Comparison of ENCODE assay signal across 17 cellular contexts in genomic region chr20:47764154-47764734, GRCh38. TPM values are rescaled to one million over a fixed set of nuclear protein-coding genes. Genes with fewer than 3 reads are reported as not detected.
DNase-seq lines count a peak whose midpoint lies in the region; ATAC-seq and TF ChIP-seq lines count a peak whose summit lies in the region.
"Had no signal": no experiment of that assay in that cellular context is flagged by ENCODE, and none has a peak within 500 bp of the region (broad histone marks: within the 10 kb centered on the region; RNA-seq: fewer than 3 reads in every experiment).

No MANE protein-coding gene starts in this region.

- TF ChIP-seq CTCF in DND-41 (IDR thresholded peaks at IDR 0.05; ENCODE audit: borderline replicate concordance, extremely low read depth, low read length, poor library complexity, severe bottlenecking) (no peak), HCT116 (IDR thresholded peaks at IDR 0.05 in 2 of 3, conservative IDR thresholded peaks at IDR 0.05 in 1 of 3; ENCODE audit: borderline replicate concordance in 1 of 3, insufficient read depth in 1 of 3, low read depth in 2 of 3, low read length in 2 of 3) (no peak), SK-N-SH (IDR thresholded peaks at IDR 0.05) (no peak), uterus (IDR thresholded peaks at IDR 0.05) (no peak)

- TF ChIP-seq RAD21 in HCT116 (IDR thresholded peaks at IDR 0.05; ENCODE audit: low read depth) (no peak), SK-N-SH (IDR thresholded peaks at IDR 0.05; ENCODE audit: low read length) (no peak)

- H4K5ac ChIP-seq in mesendoderm (ENCODE audit: low read length): no peak overlapping the region

- TF ChIP-seq EP300 in SK-N-SH (IDR thresholded peaks at IDR 0.05; ENCODE audit: borderline replicate concordance in 1 of 2, low read depth in 1 of 2, low read length in 1 of 2): no peak

- H3K4ac ChIP-seq in mesendoderm (ENCODE audit: low read depth, low read length): no peak overlapping the region

- H2AFZ ChIP-seq in DND-41 (ENCODE audit: low read depth, low read length) (no peak overlapping the region), HCT116 (ENCODE audit: low read depth, low read length, poor library complexity, severe bottlenecking) (no peak overlapping the region), SK-N-SH (ENCODE audit: low read depth) (no peak overlapping the region)
- H2AFZ ChIP-seq: parathyroid adenoma had no signal

- no peak overlapping the region for H3K56ac ChIP-seq in mesendoderm (ENCODE audit: low read length)

- H3K4me1 ChIP-seq in DND-41 (ENCODE audit: insufficient read depth, low read length) (no peaks in the 10 kb centered on the region), HCT116 (ENCODE audit: control insufficient read depth in 1 of 2, insufficient read depth in 2 of 2, low read length in 2 of 2) (peaks cover 5 to 13% of the 10 kb centered on the region in 2 experiments; a peak in 3 of 4 replicates), SK-N-SH (ENCODE audit: control insufficient read depth in 1 of 2, insufficient read depth in 2 of 2, low read depth in 1 of 2, low read length in 1 of 2) (peaks cover 0 to 8% of the 10 kb centered on the region in 2 experiments; a peak in 1 of 4 replicates), mesendoderm (ENCODE audit: control insufficient read depth, low read depth, low read length) (peaks cover 11% of the 10 kb centered on the region), uterus (peaks cover 0 to 4% of the 10 kb centered on the region in 2 donors)
- H3K4me1 ChIP-seq: parathyroid adenoma had no signal

- no peaks in the 10 kb centered on the region for H3F3A ChIP-seq in SK-N-SH (replicated peaks; ENCODE audit: insufficient read depth)

- H3K9me2 ChIP-seq in HCT116 (ENCODE audit: insufficient read depth): no peaks in the 10 kb centered on the region
- H3K9me2 ChIP-seq in SK-N-SH: no peaks in the 10 kb centered on the region

- H3K27me3 ChIP-seq in DND-41 (ENCODE audit: insufficient read depth, low read length, poor library complexity) (no peaks in the 10 kb centered on the region), HCT116 (ENCODE audit: insufficient read depth, low read length) (no peaks in the 10 kb centered on the region), SK-N-SH (ENCODE audit: insufficient read depth) (no peaks in the 10 kb centered on the region), mesendoderm (ENCODE audit: insufficient read depth, low read length, poor library complexity) (no peaks in the 10 kb centered on the region), uterus (no peaks in the 10 kb centered on the region)
- H3K27me3 ChIP-seq: BLaER1 treated with 17β-estradiol and CSF1 and Interleukin-3, amounts not matched to agents 10 nM and 100 nM had no signal

- H3K27ac ChIP-seq in DND-41 (ENCODE audit: low read length): no peak overlapping the region
- no peak overlapping the region for H3K27ac ChIP-seq in HCT116 (ENCODE audit: low read depth, low read length)
- H3K27ac ChIP-seq in SK-N-SH (ENCODE audit: low read depth in 2 of 2, low read length in 1 of 2): no peak overlapping the region
- no peak overlapping the region for H3K27ac ChIP-seq in mesendoderm (ENCODE audit: low read depth, low read length)
- no peak overlapping the region for H3K27ac ChIP-seq in uterus
- H3K27ac ChIP-seq: BLaER1 treated with 17β-estradiol and CSF1 and Interleukin-3, amounts not matched to agents 10 nM and 100 nM; parathyroid adenoma; thoracic aorta had no signal

- RAD21 ChIA-PET in HCT116 (lab: Charles Lee; ENCODE audit: low non-redundant PET in 1 of 2, low total read pairs in 2 of 2, uncharacterized antibody in 2 of 2, unreplicated experiment in 2 of 2): no interaction called here

- H2BK5ac ChIP-seq in mesendoderm (ENCODE audit: low read length): no peak overlapping the region

- no peak overlapping the region for H3K23ac ChIP-seq in mesendoderm (ENCODE audit: low read length)

- intact Hi-C loops in HCT116 (cut with micrococcal nuclease) (no loop called here), uterus (cut with DNase I; ENCODE audit: low total_unique reads) (no loop called here)

- no peak overlapping the region for H4K8ac ChIP-seq in mesendoderm (ENCODE audit: low read depth, low read length)

- no peak overlapping the region for H3K27ac Mint-ChIP-seq in T-helper 17 cell
- H3K27ac Mint-ChIP-seq: endodermal cell had no signal

- peaks cover 63% of the 10 kb centered on the region for H3K27me3 Mint-ChIP-seq in T-helper 17 cell

- BruUV-seq in HCT116 (replicated peaks; lab: Mats Ljungman, UMichigan): no TSS peak

- H3K4me3 ChIP-seq in DND-41 (ENCODE audit: low read depth in 1 of 2, low read length in 2 of 2): no peak overlapping the region
- no peak overlapping the region for H3K4me3 ChIP-seq in HCT116 (replicated peaks in 1 of 2; ENCODE audit: low read depth in 1 of 2, low read length in 2 of 2)
- no peak overlapping the region for H3K4me3 ChIP-seq in SK-N-SH (ENCODE audit: low read depth in 2 of 2, low read length in 1 of 2)
- H3K4me3 ChIP-seq in mesendoderm (ENCODE audit: low read length): no peak overlapping the region
- no peak overlapping the region for H3K4me3 ChIP-seq in uterus
- H3K4me3 ChIP-seq: BLaER1 treated with 17β-estradiol and CSF1 and Interleukin-3, amounts not matched to agents 10 nM and 100 nM; thoracic aorta had no signal

- H3K9me3 ChIP-seq in DND-41 (ENCODE audit: insufficient read depth, low read length, severe bottlenecking) (no peaks in the 10 kb centered on the region), HCT116 (ENCODE audit: control insufficient read depth in 1 of 2, insufficient read depth in 1 of 2, low read depth in 1 of 2, low read length in 2 of 2) (no peaks in the 10 kb centered on the region), SK-N-SH (no peaks in the 10 kb centered on the region), T-helper 17 cell (ENCODE audit: control insufficient read depth, low read length, poor library complexity, severe bottlenecking) (no peaks in the 10 kb centered on the region), uterus (no peaks in the 10 kb centered on the region)
- H3K9me3 ChIP-seq: thoracic aorta had no signal

- peaks cover 2% of the 10 kb centered on the region for H3K36me3 Mint-ChIP-seq in T-helper 17 cell (ENCODE audit: low read depth)

- H3K4me1 Mint-ChIP-seq in T-helper 17 cell: peaks cover 7% of the 10 kb centered on the region

- H2AK5ac ChIP-seq in mesendoderm (ENCODE audit: low read length): no peak overlapping the region

- no peak for DNase-seq in DND-41
- no peak for DNase-seq in HCT116 (ENCODE audit: low read depth, low spot score)
- peak; percentile 46 for DNase-seq in SK-N-SH
- peak; percentile 64 for DNase-seq in mesendoderm
- DNase-seq in T-helper 17 cell: no peak
- DNase-seq in uterus: no peak
- no peak for DNase-seq in DMS79 treated with DMSO at 0.1 percent for 48 hours (lab: John Stamatoyannopoulos, UW)
- DNase-seq: activated CD4-positive, alpha-beta T cell treated with anti-CD3 and anti-CD28 coated beads, Interleukin-2, amount 50 U/mL, for 4 hours; activated T-cell treated with anti-CD3 and anti-CD28 coated beads, Interleukin-2, amount 50 U/mL, for 4 hours; endodermal cell; hypothalamus; left cardiac atrium; NCI-H1694; stimulated activated CD4-positive, alpha-beta T cell treated with anti-CD3 and anti-CD28 coated beads, Interleukin-4, amount 100 ng/mL, for 1 hour had no signal

- H2BK15ac ChIP-seq in mesendoderm (replicated peaks; ENCODE audit: low read depth): no peak overlapping the region

- H4K20me1 ChIP-seq in DND-41 (ENCODE audit: insufficient read depth, low read length): no peaks in the 10 kb centered on the region
- H4K20me1 ChIP-seq in HCT116 (ENCODE audit: insufficient read depth): no peaks in the 10 kb centered on the region
- no peaks in the 10 kb centered on the region for H4K20me1 ChIP-seq in SK-N-SH (ENCODE audit: insufficient read depth)

- CTCF ChIA-PET in HCT116 (lab: Charles Lee): no interaction called here
- CTCF ChIA-PET in SK-N-SH (lab: Yijun Ruan, JAX): no interaction called here

- TF ChIP-seq POLR2A in HCT116 (IDR thresholded peaks at IDR 0.05; ENCODE audit: borderline replicate concordance, extremely low read depth, insufficient read depth, insufficient read length) (no peak), uterus (IDR thresholded peaks at IDR 0.05) (no peak)

- POLR2A ChIA-PET in HCT116 (lab: Charles Lee): no interaction called here
- POLR2A ChIA-PET in SK-N-SH (lab: Yijun Ruan, JAX): no interaction called here

- H3K79me2 ChIP-seq in DND-41 (ENCODE audit: insufficient read depth, low read length) (no peaks in the 10 kb centered on the region), HCT116 (ENCODE audit: insufficient read depth, low read length) (no peaks in the 10 kb centered on the region), SK-N-SH (ENCODE audit: insufficient read depth) (no peaks in the 10 kb centered on the region), mesendoderm (ENCODE audit: control insufficient read depth, insufficient read depth, low read length) (no peaks in the 10 kb centered on the region)
- H3K79me2 ChIP-seq: parathyroid adenoma had no signal

- ATAC-seq in DND-41 (ENCODE audit: insufficient read depth, low read depth) (peak; percentile 40; the same call in 1 of the 3 replicates), HCT116 (peak; percentile 93), T-helper 17 cell (no peak)
- ATAC-seq: activated T-cell treated with anti-CD3 and anti-CD28 coated beads, Interleukin-2, amount 50 U/mL, for 4 hours; left cardiac atrium had no signal

- H3K4me2 ChIP-seq in DND-41 (ENCODE audit: insufficient read depth, low read length) (no peak overlapping the region), HCT116 (ENCODE audit: low read length) (no peak overlapping the region), SK-N-SH (no peak overlapping the region), mesendoderm (ENCODE audit: low read length) (no peak overlapping the region)

- H3K36me3 ChIP-seq in DND-41 (ENCODE audit: insufficient read depth, low read length) (no peaks in the 10 kb centered on the region), HCT116 (ENCODE audit: control insufficient read depth in 1 of 2, insufficient read depth in 2 of 2, low read length in 2 of 2) (no peaks in the 10 kb centered on the region), SK-N-SH (replicated peaks in 1 of 2; ENCODE audit: control insufficient read depth in 1 of 2, insufficient read depth in 2 of 2, low read length in 1 of 2) (no peaks in the 10 kb centered on the region), mesendoderm (ENCODE audit: control insufficient read depth, insufficient read depth, low read length) (no peaks in the 10 kb centered on the region), uterus (no peaks in the 10 kb centered on the region)
- H3K36me3 ChIP-seq: thoracic aorta had no signal

- 70% methylated on average over 6 of the region's 8 CpGs for WGBS in SK-N-SH (ENCODE audit: low lambda C conversion rate)
- no CpG with 5 or more reads among the region's 8 CpGs for WGBS in mesendoderm (ENCODE audit: extremely low coverage, insufficient coverage, low lambda C conversion rate)

- no peak overlapping the region for H3K4me3 Mint-ChIP-seq in T-helper 17 cell
- H3K4me3 Mint-ChIP-seq: activated T-cell treated with anti-CD3 and anti-CD28 coated beads, Interleukin-2, amount 50 U/mL, for 4 hours; endodermal cell had no signal

- H3K79me1 ChIP-seq in mesendoderm (ENCODE audit: low read length): no peaks in the 10 kb centered on the region

- H3K18ac ChIP-seq in mesendoderm (ENCODE audit: low read length): no peak overlapping the region

- H2BK120ac ChIP-seq in mesendoderm (ENCODE audit: low read depth, low read length): no peak overlapping the region

- no peak overlapping the region for H3K9ac ChIP-seq in DND-41 (ENCODE audit: low read depth, low read length)
- no peak overlapping the region for H3K9ac ChIP-seq in HCT116 (ENCODE audit: low read length)
- H3K9ac ChIP-seq in SK-N-SH: no peak overlapping the region
- H3K9ac ChIP-seq in mesendoderm (ENCODE audit: low read length): no peak overlapping the region
- H3K9ac ChIP-seq: BLaER1 treated with 17β-estradiol and CSF1 and Interleukin-3, amounts not matched to agents 10 nM and 100 nM; parathyroid adenoma had no signal

RNA-seq across cellular contexts. Expression of gene SULF2, which starts 21.0 kb away (rescaled TPM):
- 13.0 TPM for total RNA-seq in HCT116 (2021; ENCODE audit: unreplicated experiment)
- polyA plus RNA-seq in HCT116 (2012): 6.1 and 7.0 TPM in 2 replicates
- 11.3 and 20.2 TPM in 2 replicates for polyA plus RNA-seq in SK-N-SH (2012; rRNA removed)
- polyA plus RNA-seq in SK-N-SH (2012; cell fraction: cytosol; rRNA removed): 13.5 and 13.7 TPM in 2 replicates
- 24.2 and 34.3 TPM in 2 replicates for polyA plus RNA-seq in SK-N-SH (2012; cell fraction: nucleus; rRNA removed)
- polyA plus RNA-seq in mesendoderm (2013, experiment 1 of 2): 42.8 TPM
- polyA plus RNA-seq in mesendoderm (2013, experiment 2 of 2): 40.6 TPM
- 1 to 10 TPM; 4.2 to 6.5 TPM for total RNA-seq in T-helper 17 cell
- 100 to 1,000 TPM in 2 of 4 donors, 10 to 100 TPM in 2; 95.9 to 558 (median 213) TPM for total RNA-seq in uterus

Comparison
In these comparisons a context has a peak if more than half of its experiments do, and no peak if none do; other contexts are left out.
1. DNase-seq: peak in SK-N-SH (single experiment) and mesendoderm (single experiment); none in DND-41 (single experiment), HCT116 (single experiment), T-helper 17 cell (0 of 3), uterus (0 of 2) and DMS79 treated with DMSO at 0.1 percent for 48 hours (single experiment).